24 cellular contexts compared by ENCODE assay signal in the genomic region with DNA sequence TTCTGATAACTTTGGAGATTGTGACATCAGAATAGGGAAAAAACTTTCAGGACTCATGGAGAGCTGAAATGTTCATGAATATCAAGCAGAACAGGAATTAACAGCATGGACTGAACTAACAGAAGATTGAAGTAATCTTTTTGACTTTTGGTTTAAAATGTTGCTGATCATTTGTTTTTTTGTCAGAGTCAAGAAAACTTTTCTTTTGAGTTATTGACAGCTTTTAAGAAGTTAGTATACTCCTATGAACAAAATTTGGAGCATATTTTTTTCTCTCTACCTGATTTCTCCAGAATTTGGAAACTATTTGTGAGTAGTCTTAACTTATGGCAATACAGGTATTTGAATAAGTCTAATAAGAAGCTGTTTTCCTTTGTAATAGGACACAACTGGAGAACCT.
"Had no signal": no experiment of that assay in that cellular context is flagged by ENCODE, and none has a peak within 500 bp of the region (broad histone marks: within the 10 kb centered on the region; RNA-seq: fewer than 3 reads in every experiment).

No MANE protein-coding gene starts in this region.

- H3K27ac Mint-ChIP-seq: dendritic cell treated with granulocyte-macrophage colony-stimulating factor and Interleukin-4, amounts not matched to agents 40 ng/mL and 50 ng/mL, for 4 days; naive thymus-derived CD4-positive, alpha-beta T cell; natural killer cell had no signal

- H3K27me3 ChIP-seq: colonic mucosa, esophagus squamous epithelium, gastrocnemius medialis, heart right ventricle, left lung had no signal

- H3K9me3 ChIP-seq: colonic mucosa, esophagus squamous epithelium, gastrocnemius medialis had no signal

- H3K4me3 Mint-ChIP-seq: dendritic cell treated with granulocyte-macrophage colony-stimulating factor and Interleukin-4, amounts not matched to agents 40 ng/mL and 50 ng/mL, for 4 days; naive thymus-derived CD4-positive, alpha-beta T cell; natural killer cell had no signal

- ATAC-seq: esophagus mucosa; gastrocnemius medialis; heart right ventricle; left cardiac atrium; left lung; left ventricle myocardium superior; lower lobe of right lung; naive thymus-derived CD4-positive, alpha-beta T cell; natural killer cell had no signal

- H3K36me3 Mint-ChIP-seq: natural killer cell had no signal

- H3K27ac ChIP-seq: colonic mucosa, epithelial cell of prostate, esophagus squamous epithelium, gastrocnemius medialis, heart right ventricle, left lung, lower lobe of right lung had no signal

- H3K4me1 Mint-ChIP-seq: naive thymus-derived CD4-positive, alpha-beta T cell; natural killer cell had no signal

- H3K36me3 ChIP-seq: colonic mucosa, esophagus squamous epithelium, gastrocnemius medialis, heart right ventricle, left lung, lower lobe of right lung had no signal

- DNase-seq: colonic mucosa; cortex of kidney; effector CD4-positive, alpha-beta T cell; effector memory CD4-positive, alpha-beta T cell; erythroblast; esophagus squamous epithelium; foreskin fibroblast; foreskin melanocyte; gastrocnemius medialis; glutamatergic neuron; head of caudate nucleus; heart right ventricle; hippocampal formation; left cardiac atrium; left lung; left ventricle myocardium superior; lower lobe of right lung; mesenchymal stem cell; midbrain; naive thymus-derived CD4-positive, alpha-beta T cell; natural killer cell had no signal

- H3K4me1 ChIP-seq: colonic mucosa, esophagus squamous epithelium, gastrocnemius medialis, heart right ventricle, left lung, lower lobe of right lung had no signal

- H3K4me3 ChIP-seq: colonic mucosa, esophagus squamous epithelium, gastrocnemius medialis, heart right ventricle, left lung, lower lobe of right lung had no signal
